9 cellular contexts compared by ENCODE assay signal in genomic region chr18:63342206-63342605, GRCh38. TPM values are rescaled to one million over a fixed set of nuclear protein-coding genes. Genes with fewer than 3 reads are reported as not detected.
DNase-seq lines count a peak whose midpoint lies in the region; FAIRE-seq and TF ChIP-seq lines count a peak whose summit lies in the region.
"Had no signal": no experiment of that assay in that cellular context is flagged by ENCODE, and none has a peak within 500 bp of the region (broad histone marks: within the 10 kb centered on the region; RNA-seq: fewer than 3 reads in every experiment).

No MANE protein-coding gene starts in this region.

- no peaks in the 10 kb centered on the region for H4K20me1 ChIP-seq in GM23248 (ENCODE audit: insufficient read depth)
- peaks cover 7% of the 10 kb centered on the region for H4K20me1 ChIP-seq in neural progenitor cell (ENCODE audit: low read depth)

- no peak overlapping the region for H3K4me3 Mint-ChIP-seq in endodermal cell
- no peak overlapping the region for H3K4me3 Mint-ChIP-seq in neural progenitor cell

- H3K9me3 Mint-ChIP-seq in endodermal cell = no peaks in the 10 kb centered on the region
- H3K9me3 Mint-ChIP-seq in neural progenitor cell = no peaks in the 10 kb centered on the region

- no peaks in the 10 kb centered on the region for H3K9me2 ChIP-seq in GM23248 (ENCODE audit: insufficient read depth)

- no peaks in the 10 kb centered on the region for H3K27me3 ChIP-seq in GM23248 (replicated peaks; ENCODE audit: insufficient read depth)
- no peaks in the 10 kb centered on the region for H3K27me3 ChIP-seq in Peyer's patch
- no peaks in the 10 kb centered on the region for H3K27me3 ChIP-seq in endodermal cell (ENCODE audit: control insufficient read depth, insufficient read depth, low read length, poor library complexity, severe bottlenecking)
- H3K27me3 ChIP-seq in neural progenitor cell = no peaks in the 10 kb centered on the region

- H2AFZ ChIP-seq in GM23248 = no peak overlapping the region
- H2AFZ ChIP-seq in neural progenitor cell (replicated peaks) = no peak overlapping the region

- H3K4me2 ChIP-seq in GM23248 (ENCODE audit: unreplicated experiment) (no peak overlapping the region), neural progenitor cell (no peak overlapping the region)

- H3K27me3 Mint-ChIP-seq in endodermal cell (ENCODE audit: insufficient read depth) = no peaks in the 10 kb centered on the region
- H3K27me3 Mint-ChIP-seq in neural progenitor cell (ENCODE audit: insufficient read depth, low read depth) = peaks cover 2% of the 10 kb centered on the region

- no peak overlapping the region for H3K27ac Mint-ChIP-seq in endodermal cell
- H3K27ac Mint-ChIP-seq in neural progenitor cell = no peak overlapping the region

- H3K4me1 ChIP-seq in GM23248 (ENCODE audit: insufficient read depth) (peaks cover 2% of the 10 kb centered on the region; the same call in 1 of the 2 replicates), Peyer's patch (peaks cover 0 to 10% (median 0%) of the 10 kb centered on the region in 4 donors), endodermal cell (ENCODE audit: control insufficient read depth, insufficient read depth, low read length) (no peaks in the 10 kb centered on the region), neural progenitor cell (no peaks in the 10 kb centered on the region)

- in situ Hi-C loops in GM23248 (cut with MboI) = no loop called here

- no peak for TF ChIP-seq POLR2A in Peyer's patch (IDR thresholded peaks at IDR 0.05)

- no peak overlapping the region for H3K27ac ChIP-seq in GM23248
- no peak overlapping the region for H3K27ac ChIP-seq in Peyer's patch
- H3K27ac ChIP-seq in endodermal cell (ENCODE audit: low read depth, low read length) = no peak overlapping the region
- no peak overlapping the region for H3K27ac ChIP-seq in neural progenitor cell

- H3K36me3 ChIP-seq in GM23248 (ENCODE audit: low read depth) (peaks cover 51% of the 10 kb centered on the region), Peyer's patch (peaks cover 0 to 60% (median 0%) of the 10 kb centered on the region in 3 donors), endodermal cell (ENCODE audit: control insufficient read depth, insufficient read depth, low read length) (peaks cover 72% of the 10 kb centered on the region), neural progenitor cell (no peaks in the 10 kb centered on the region)

- H3K9ac ChIP-seq in GM23248 = no peak overlapping the region
- H3K9ac ChIP-seq in endodermal cell (ENCODE audit: extremely low read depth, low read length, poor library complexity, severe bottlenecking) = no peak overlapping the region
- H3K9ac ChIP-seq in neural progenitor cell = no peak overlapping the region

- peak; percentile 87 for FAIRE-seq in D721Med (lab: Jason Lieb, UNC)
- FAIRE-seq: frontal cortex had no signal

- H3K4me3 ChIP-seq in GM23248 (no peak overlapping the region), Peyer's patch (no peak overlapping the region), endodermal cell (ENCODE audit: low read length) (no peak overlapping the region), neural progenitor cell (no peak overlapping the region)

- peak; percentile 44 for TF ChIP-seq CTCF in D721Med (IDR thresholded peaks at IDR 0.05; ENCODE audit: insufficient read depth, missing control alignments)
- TF ChIP-seq CTCF in Peyer's patch (IDR thresholded peaks at IDR 0.05) = peak in 4 of 6 experiments; percentile 14 to 32 (median 22)
- TF ChIP-seq CTCF in endodermal cell (conservative IDR thresholded peaks at IDR 0.05) = peak; percentile 75
- TF ChIP-seq CTCF in neural progenitor cell (IDR thresholded peaks at IDR 0.05) = peak; percentile 68

- H3F3A ChIP-seq in GM23248 (ENCODE audit: insufficient read depth) (peaks cover 35% of the 10 kb centered on the region), neural progenitor cell (ENCODE audit: low read depth) (no peaks in the 10 kb centered on the region)

- peaks cover 7% of the 10 kb centered on the region; the same call in 1 of the 2 replicates for H3K79me2 ChIP-seq in GM23248 (ENCODE audit: insufficient read depth)
- H3K79me2 ChIP-seq in neural progenitor cell (ENCODE audit: low read depth) = no peaks in the 10 kb centered on the region

- H3K4me1 Mint-ChIP-seq in endodermal cell (peaks cover 2% of the 10 kb centered on the region), neural progenitor cell (no peaks in the 10 kb centered on the region)

- H3K36me3 Mint-ChIP-seq in endodermal cell (ENCODE audit: low read depth) (peaks cover 65% of the 10 kb centered on the region), neural progenitor cell (peaks cover 18% of the 10 kb centered on the region)

- no peaks in the 10 kb centered on the region for H3K9me3 ChIP-seq in GM23248 (ENCODE audit: low read depth)
- H3K9me3 ChIP-seq in Peyer's patch = no peaks in the 10 kb centered on the region
- H3K9me3 ChIP-seq in endodermal cell (ENCODE audit: control insufficient read depth, low read length) = no peaks in the 10 kb centered on the region
- no peaks in the 10 kb centered on the region for H3K9me3 ChIP-seq in neural progenitor cell (ENCODE audit: low read depth)

- 54 to 59% methylated on average over 5 of the region's 5 CpGs for WGBS in GM23248 (ENCODE audit: low coverage in 1 of 2, low lambda C conversion rate in 2 of 2, missing lambda C conversion rate in 2 of 2), 2 experiments
- 54 to 63% methylated on average over 5 of the region's 5 CpGs for WGBS in endodermal cell (ENCODE audit: insufficient coverage in 1 of 2, insufficient read length in 1 of 2), 2 experiments

- DNase-seq in D721Med (ENCODE audit: insufficient read length, low spot score) (no peak), GM23248 (peak; percentile 37), Peyer's patch (no peak), endodermal cell (peak; percentile 79), neural progenitor cell (ENCODE audit: low spot score) (peak; percentile 66), T-helper 9 cell (no peak), GOT3 (lab: John Stamatoyannopoulos, UW) (no peak), COLO668 (lab: John Stamatoyannopoulos, UW; ENCODE audit: unreplicated experiment) (no peak)

RNA-seq across cellular contexts. Expression of gene BCL2, which starts 22.6 kb away (rescaled TPM):
- total RNA-seq in GM23248 (2014; rRNA removed; shearing (Covaris generic)) = 1.0 and 1.5 TPM in 2 replicates
- 0.30 and 0.39 TPM in 2 replicates for polyA plus RNA-seq in GM23248 (2016; fragmentation: Nextera tagmentation; extraction: Ambion mirVana)
- total RNA-seq in Peyer's patch = 10 to 100 TPM; 16.2 to 54.5 (median 20.7) TPM
- 1 to 10 TPM; 1.4 to 2.3 TPM for total RNA-seq in endodermal cell
- polyA plus RNA-seq in endodermal cell (2013, experiment 1 of 2) = 6.3 TPM
- 5.0 TPM for polyA plus RNA-seq in endodermal cell (2013, experiment 2 of 2)
- 4.2 and 4.9 TPM in 2 replicates for total RNA-seq in neural progenitor cell (ENCODE audit: low replicate concordance)

RNA-seq across cellular contexts. Expression of gene KDSR, which starts 24.8 kb away (rescaled TPM):
- total RNA-seq in GM23248 (2014; rRNA removed; shearing (Covaris generic)) = 30.7 and 31.2 TPM in 2 replicates
- polyA plus RNA-seq in GM23248 (2016; fragmentation: Nextera tagmentation; extraction: Ambion mirVana) = 54.7 and 55.1 TPM in 2 replicates
- total RNA-seq in Peyer's patch (10 to 100 TPM in 3 of 4 donors, 1 to 10 TPM in 1; 7.4 to 33.2 (median 31.6) TPM), endodermal cell (10 to 100 TPM; 39.3 to 51.0 TPM), neural progenitor cell (ENCODE audit: low replicate concordance) (20.6 and 21.2 TPM in 2 replicates)
- 35.0 TPM for polyA plus RNA-seq in endodermal cell (2013, experiment 1 of 2)
- 33.0 TPM for polyA plus RNA-seq in endodermal cell (2013, experiment 2 of 2)

Comparison
In these comparisons a context has a peak if more than half of its experiments do, and no peak if none do; other contexts are left out.
1. DNase-seq: peak in GM23248 (single experiment), endodermal cell (single experiment) and neural progenitor cell (single experiment); none in D721Med (single experiment), Peyer's patch (0 of 3), T-helper 9 cell (single experiment), GOT3 (single experiment) and COLO668 (single experiment).
2. CTCF ChIP-seq: peak in every context shown above with its lines; median percentile 75 in endodermal cell; 68 in neural progenitor cell; 44 in D721Med; 22 in Peyer's patch.